ENCODE assay signal across 22 cellular contexts in the genomic region with DNA sequence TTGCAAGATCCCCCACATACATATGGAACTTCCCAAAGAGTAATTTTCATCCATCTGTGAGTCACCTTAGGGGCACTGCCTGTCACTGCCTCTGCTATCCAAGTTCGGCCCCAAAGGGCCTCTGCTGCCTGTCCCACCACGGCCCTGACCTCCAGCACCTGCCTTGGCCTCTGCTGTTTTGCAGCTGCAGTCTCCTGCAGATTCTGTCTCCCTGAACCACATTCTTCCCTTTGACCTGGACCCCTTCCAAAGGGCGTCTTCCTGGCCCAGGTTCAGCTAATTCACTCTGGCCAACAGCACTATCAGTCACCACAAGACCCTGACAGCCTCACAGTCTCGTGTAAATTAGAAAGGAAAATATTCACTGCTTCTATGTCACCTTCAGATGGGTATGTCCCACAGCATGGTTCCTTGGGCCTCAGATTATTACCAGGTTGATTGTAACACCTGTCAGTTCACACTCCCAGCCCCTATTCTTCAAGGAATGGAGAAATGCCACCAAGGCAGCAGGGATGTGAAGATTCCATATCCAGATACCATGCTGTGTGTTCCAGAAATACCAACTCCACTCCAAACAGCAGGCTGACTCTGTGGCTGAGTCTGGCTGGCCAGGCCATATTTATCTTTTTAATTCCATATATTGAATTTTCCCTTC.
DNase-seq lines count a peak whose midpoint lies in the region; ATAC-seq and FAIRE-seq lines count a peak whose summit lies in the region.
"Had no signal": no experiment of that assay in that cellular context is flagged by ENCODE, and none has a peak within 500 bp of the region (broad histone marks: within the 10 kb centered on the region; RNA-seq: fewer than 3 reads in every experiment).

No MANE protein-coding gene starts in this region.

- H2BK15ac ChIP-seq in neuronal stem cell (ENCODE audit: low read length) = no peak overlapping the region

- peak overlapping the region; percentile 26 for H4K91ac ChIP-seq in neuronal stem cell (ENCODE audit: low read depth, low read length, poor library complexity)

- peak overlapping the region; percentile 25 for H3K14ac ChIP-seq in neuronal stem cell (ENCODE audit: low read length)

- H3K36me3 ChIP-seq in neuronal stem cell (replicated peaks in 1 of 2; ENCODE audit: control insufficient read depth in 2 of 2, insufficient read depth in 2 of 2, low read length in 2 of 2) = no peaks in the 10 kb centered on the region
- H3K36me3 ChIP-seq: cardiac muscle cell, SJCRH30, uterus had no signal

- H2BK12ac ChIP-seq in neuronal stem cell (ENCODE audit: low read length) = no peak overlapping the region

- no peaks in the 10 kb centered on the region for H3K4me1 ChIP-seq in right cardiac atrium (ENCODE audit: control insufficient read depth, insufficient read depth, low read length)
- peaks cover 4% of the 10 kb centered on the region in 2 donors for H3K4me1 ChIP-seq in neuronal stem cell (ENCODE audit: control insufficient read depth in 2 of 2, insufficient read depth in 1 of 2, low read depth in 1 of 2, low read length in 2 of 2)
- H3K4me1 ChIP-seq: uterus had no signal

- no peak overlapping the region for H2AFZ ChIP-seq in neuronal stem cell (ENCODE audit: low read length)
- H2AFZ ChIP-seq: GM23338 had no signal

- ATAC-seq in right cardiac atrium (peak in 1 of 2 donors; percentile 69), GM18517 (IDR thresholded peaks at IDR 0.05; ENCODE audit: unreplicated experiment) (no peak)
- ATAC-seq: esophagus mucosa; GM23338; natural killer cell treated with Interleukin-12 subunit alpha and Interleukin-12 subunit beta and Interleukin-15 and Interleukin-18, amount 100 ng/mL, for 72 hours; stimulated activated naive CD8-positive, alpha-beta T cell treated with anti-CD3 and anti-CD28 coated beads, Interleukin-15, Interleukin-2, amounts not matched to agents 100 U/mL and 50 U/mL, for 24 hours; T-helper 17 cell had no signal

- no peak for FAIRE-seq in HTR-8/SVneo (lab: Jason Lieb, UNC)

- no peak overlapping the region for H3K18ac ChIP-seq in neuronal stem cell (ENCODE audit: low read length)

- no peak overlapping the region for H3K27ac ChIP-seq in right cardiac atrium (ENCODE audit: low read length)
- H3K27ac ChIP-seq in neuronal stem cell (replicated peaks; ENCODE audit: low read length) = no peak overlapping the region
- H3K27ac ChIP-seq: cardiac muscle cell, SJCRH30, uterus had no signal

- H3K4ac ChIP-seq in neuronal stem cell (ENCODE audit: low read length) = no peak overlapping the region

- intact Hi-C loops in right cardiac atrium (cut with DNase I) = no loop called here

- no peak overlapping the region for H2BK120ac ChIP-seq in neuronal stem cell (ENCODE audit: low read depth, low read length)

- H3K9ac ChIP-seq in neuronal stem cell (ENCODE audit: low read depth, low read length, poor library complexity) = no peak overlapping the region

- H3K9me3 ChIP-seq in right cardiac atrium (ENCODE audit: control insufficient read depth, low read length) = no peaks in the 10 kb centered on the region
- H3K9me3 ChIP-seq in neuronal stem cell (replicated peaks in 1 of 2; ENCODE audit: control insufficient read depth in 2 of 2, insufficient read depth in 1 of 2, low read depth in 1 of 2, low read length in 2 of 2) = peaks cover 0 to 3% of the 10 kb centered on the region in 2 donors
- H3K9me3 ChIP-seq: SJCRH30, uterus had no signal

- WGBS in right cardiac atrium = 40% methylated on average over 4 of the region's 4 CpGs
- whole genome bisulfite sequencing in neuronal stem cell (ENCODE audit: extremely low coverage in 2 of 2, insufficient read length in 2 of 2, insufficient replicate concordance in 1 of 2), 2 donors = no CpG with 5 or more reads among the region's 4 CpGs

- H2AK5ac ChIP-seq in neuronal stem cell (ENCODE audit: low read depth, low read length) = no peak overlapping the region

- H2BK5ac ChIP-seq in neuronal stem cell (ENCODE audit: low read length) = no peak overlapping the region

- H3K79me1 ChIP-seq in neuronal stem cell (ENCODE audit: low read depth, low read length) = no peaks in the 10 kb centered on the region

- H3K23ac ChIP-seq in neuronal stem cell (ENCODE audit: low read depth, low read length, poor library complexity) = no peak overlapping the region

- H3K4me2 ChIP-seq in neuronal stem cell (ENCODE audit: insufficient read depth, low read length, poor library complexity, severe bottlenecking) = no peak overlapping the region
- H3K4me2 ChIP-seq: GM23338 had no signal

- no peak overlapping the region for H3K4me3 ChIP-seq in right cardiac atrium (ENCODE audit: low read length)
- no peak overlapping the region for H3K4me3 ChIP-seq in neuronal stem cell (ENCODE audit: low read length in 2 of 2)
- H3K4me3 ChIP-seq: cardiac muscle cell, GM23338, SJCRH30, uterus had no signal

- H3K27me3 ChIP-seq in right cardiac atrium (ENCODE audit: control insufficient read depth, insufficient read depth) (no peaks in the 10 kb centered on the region), neuronal stem cell (ENCODE audit: control insufficient read depth in 3 of 3, insufficient read depth in 3 of 3, low read depth in 1 of 3, low read length in 3 of 3) (peaks cover 0 to 6% (median 0%) of the 10 kb centered on the region in 3 experiments)
- H3K27me3 ChIP-seq: cardiac muscle cell, SJCRH30, uterus had no signal

- no peak overlapping the region for H4K8ac ChIP-seq in neuronal stem cell (ENCODE audit: low read depth, low read length)

- DNase-seq in A172 (ENCODE audit: low spot score) (peak; percentile 5), RPMI7951 (ENCODE audit: low read depth) (peak; percentile 15), right cardiac atrium (peak; percentile 33 to 69 (median 47)), neuronal stem cell (ENCODE audit: low spot score) (no peak), NCI-H2081 (lab: John Stamatoyannopoulos, UW) (no peak), HTR-8/SVneo (ENCODE audit: insufficient read length, low spot score) (no peak), anterior cingulate cortex (lab: John Stamatoyannopoulos, UW) (no peak)
- DNase-seq: activated CD4-positive, CD25-positive, alpha-beta regulatory T cell; CD8-positive, alpha-beta memory T cell; MM.1S; NCI-H1694 treated with DMSO at 0.1 percent for 48 hours; NCI-H446 treated with DMSO at 0.1 percent for 48 hours; retina; SJCRH30; stimulated activated naive CD8-positive, alpha-beta T cell treated with anti-CD3 and anti-CD28 coated beads, Interleukin-15, Interleukin-2, amounts not matched to agents 100 U/mL and 50 U/mL, for 24 hours; T-helper 17 cell; uterus had no signal

Comparison
In these comparisons a context has a peak if more than half of its experiments do, and no peak if none do; other contexts are left out.
1. DNase-seq: peak in A172 (single experiment), RPMI7951 (single experiment) and right cardiac atrium (3 of 3); none in neuronal stem cell (single experiment), NCI-H2081 (0 of 2), HTR-8/SVneo (single experiment) and anterior cingulate cortex (0 of 58).